ENCODE assay signal across 15 cellular contexts in genomic region chr22:48517039-48518030, GRCh38.
A peak's percentile ranks its signal among the peaks of the same experiment; 100 is the strongest.
DNase-seq lines count a peak whose midpoint lies in the region; ATAC-seq, FAIRE-seq and TF ChIP-seq lines count a peak whose summit lies in the region.
"Had no signal": no experiment of that assay in that cellular context is flagged by ENCODE, and none has a peak within 500 bp of the region (broad histone marks: within the 10 kb centered on the region; RNA-seq: fewer than 3 reads in every experiment).

No MANE protein-coding gene starts in this region.

- no peaks in the 10 kb centered on the region for H3K9me3 ChIP-seq in small intestine (ENCODE audit: control insufficient read depth, low read depth)

- H3F3A ChIP-seq in GM23338 (replicated peaks; ENCODE audit: low read depth) = no peaks in the 10 kb centered on the region

- in situ Hi-C loops in astrocyte of the cerebellum (cut with HindIII; ENCODE audit: low sequenced_read_pairs) = no loop called here

- 0 out of 2 replicates have a peak overlapping the region, but pooled peaks have one; percentile 65 for H3K27ac Mint-ChIP-seq in GM23338
- H3K27ac Mint-ChIP-seq: activated CD4-positive, alpha-beta memory T cell treated with anti-CD3 and anti-CD28 coated beads for 36 hours; CD4-positive, alpha-beta memory T cell; T-helper 2 cell treated with Interferon-gamma antibody and Interleukin-4, amounts not matched to agents 5 μg/mL and 100 μg/mL, for 36 hours had no signal

- H3K36me3 Mint-ChIP-seq in GM23338 (ENCODE audit: low read depth) = peaks cover 4% of the 10 kb centered on the region; the same call in 1 of the 3 replicates
- H3K36me3 Mint-ChIP-seq: activated CD4-positive, alpha-beta memory T cell treated with anti-CD3 and anti-CD28 coated beads for 36 hours; CD4-positive, alpha-beta memory T cell had no signal

- DNase-seq in GM23338 (ENCODE audit: low spot score) (no peak), astrocyte of the cerebellum (ENCODE audit: low read depth) (no peak), inferior parietal cortex (ENCODE audit: extremely low spot score) (peak; percentile 55), sciatic nerve (ENCODE audit: low spot score) (peak; percentile 86), NCI-H446 treated with DMSO at 0.1 percent for 48 hours (lab: John Stamatoyannopoulos, UW) (no peak), small intestine (no peak), activated T-cell treated with anti-CD3 and anti-CD28 coated beads for 4 hours (no peak)
- DNase-seq: activated CD4-positive, alpha-beta memory T cell treated with anti-CD3 and anti-CD28 coated beads for 36 hours; activated effector memory CD4-positive, alpha-beta T cell treated with Interleukin-2 at 50 U/mL for 16 hours; CD4-positive, alpha-beta memory T cell had no signal

- H2AFZ ChIP-seq in GM23338 = no peak overlapping the region

- no peak overlapping the region for H3K4me2 ChIP-seq in GM23338
- H3K4me2 ChIP-seq: KMS-11 had no signal

- no peaks in the 10 kb centered on the region for H4K20me1 ChIP-seq in GM23338 (replicated peaks; ENCODE audit: insufficient read depth)

- peak; percentile 53 for ATAC-seq in GM23338
- peak; percentile 87 for ATAC-seq in sciatic nerve
- no peak for ATAC-seq in HG03460 (IDR thresholded peaks at IDR 0.05; ENCODE audit: unreplicated experiment)
- ATAC-seq: esophagus mucosa had no signal

- H3K4me3 ChIP-seq in GM23338 (no peak overlapping the region), astrocyte of the cerebellum (ENCODE audit: low read depth, low read length) (no peak overlapping the region), small intestine (ENCODE audit: low read depth in 1 of 2, low read length in 2 of 2) (no peak overlapping the region)
- H3K4me3 ChIP-seq: cardiac muscle cell had no signal

- WGBS in small intestine, 3 donors = 74 to 80% (median 79%) methylated on average over 33 to 35 of the region's 35 CpGs

- no peaks in the 10 kb centered on the region for H3K79me2 ChIP-seq in GM23338 (replicated peaks; ENCODE audit: insufficient read depth)

- H3K9me2 ChIP-seq in GM23338 (ENCODE audit: insufficient read depth) = no peaks in the 10 kb centered on the region

- no peaks in the 10 kb centered on the region for H3K9me3 Mint-ChIP-seq in GM23338
- H3K9me3 Mint-ChIP-seq: activated CD4-positive, alpha-beta memory T cell treated with anti-CD3 and anti-CD28 coated beads for 36 hours; T-helper 2 cell treated with Interferon-gamma antibody and Interleukin-4, amounts not matched to agents 5 μg/mL and 100 μg/mL, for 36 hours had no signal

- no peaks in the 10 kb centered on the region for H3K36me3 ChIP-seq in GM23338 (ENCODE audit: insufficient read depth)
- H3K36me3 ChIP-seq in small intestine (ENCODE audit: control insufficient read depth in 2 of 2, insufficient read depth in 2 of 2, low read length in 2 of 2) = no peaks in the 10 kb centered on the region
- H3K36me3 ChIP-seq: cardiac muscle cell had no signal

- H3K27me3 ChIP-seq in GM23338 (ENCODE audit: insufficient read depth) (no peaks in the 10 kb centered on the region), small intestine (ENCODE audit: control insufficient read depth in 2 of 2, insufficient read depth in 2 of 2, low read length in 2 of 2) (no peaks in the 10 kb centered on the region)
- H3K27me3 ChIP-seq: cardiac muscle cell had no signal

- intact Hi-C loops in sciatic nerve (cut with DNase I) = no loop called here

- FAIRE-seq in small intestine (lab: Jason Lieb, UNC) = no peak

- peaks cover 8% of the 10 kb centered on the region for H3K27me3 Mint-ChIP-seq in GM23338 (ENCODE audit: insufficient read depth, low read depth, poor library complexity)
- H3K27me3 Mint-ChIP-seq: activated CD4-positive, alpha-beta memory T cell treated with anti-CD3 and anti-CD28 coated beads for 36 hours; CD4-positive, alpha-beta memory T cell had no signal

- no peak for TF ChIP-seq CTCF in GM23338 (conservative IDR thresholded peaks at IDR 0.05; ENCODE audit: low read depth in 2 of 2)
- TF ChIP-seq CTCF in astrocyte of the cerebellum (IDR thresholded peaks at IDR 0.05; ENCODE audit: low read depth, low read length, missing control alignments) = peak; percentile 35

- H3K27ac ChIP-seq in GM23338 (ENCODE audit: low read depth) (no peak overlapping the region), small intestine (ENCODE audit: low read depth in 1 of 2, low read length in 1 of 2) (no peak overlapping the region)
- H3K27ac ChIP-seq: cardiac muscle cell, KMS-11 had no signal

- H3K4me1 ChIP-seq in GM23338 (ENCODE audit: insufficient read depth) (no peaks in the 10 kb centered on the region), small intestine (ENCODE audit: control insufficient read depth in 2 of 2, insufficient read depth in 1 of 2, low read depth in 1 of 2, low read length in 1 of 2) (no peaks in the 10 kb centered on the region)

- H3K4me3 Mint-ChIP-seq in GM23338 = no peak overlapping the region
- H3K4me3 Mint-ChIP-seq: activated CD4-positive, alpha-beta memory T cell treated with anti-CD3 and anti-CD28 coated beads for 36 hours; CD4-positive, alpha-beta memory T cell; T-helper 2 cell treated with Interferon-gamma antibody and Interleukin-4, amounts not matched to agents 5 μg/mL and 100 μg/mL, for 36 hours had no signal

- H3K4me1 Mint-ChIP-seq in GM23338 = peaks cover 16% of the 10 kb centered on the region
- H3K4me1 Mint-ChIP-seq: CD4-positive, alpha-beta memory T cell had no signal

TF ChIP-seq in GM23338, 12 proteins besides CTCF, POLR2A, EP300 and RAD21 (continues in another document):
- TF ChIP-seq EZH2 (IDR thresholded peaks at IDR 0.05; ENCODE audit: low read depth, unreplicated experiment) (no peak), ZNF462 (CRISPR knock-in tag; IDR thresholded peaks at IDR 0.05) (no peak), NANOG (IDR thresholded peaks at IDR 0.05; ENCODE audit: borderline replicate concordance) (no peak), CREB1 (CRISPR knock-in tag; IDR thresholded peaks at IDR 0.05; ENCODE audit: low read depth) (no peak), STAT1 (IDR thresholded peaks at IDR 0.05; ENCODE audit: unreplicated experiment) (no peak), ZNF331 (CRISPR knock-in tag; IDR thresholded peaks at IDR 0.05; ENCODE audit: low read depth) (no peak), ZNF114 (CRISPR knock-in tag; IDR thresholded peaks at IDR 0.05) (no peak), JUNB (IDR thresholded peaks at IDR 0.05; ENCODE audit: unreplicated experiment) (no peak), POLR2AphosphoS5 (IDR thresholded peaks at IDR 0.05; ENCODE audit: low read depth) (no peak)

Comparison
In these comparisons a context has a peak if more than half of its experiments do, and no peak if none do; other contexts are left out.
1. DNase-seq: peak in inferior parietal cortex (single experiment) and sciatic nerve (single experiment); none in GM23338 (single experiment), astrocyte of the cerebellum (single experiment), NCI-H446 treated with DMSO at 0.1 percent for 48 hours (single experiment), small intestine (single experiment) and activated T-cell treated with anti-CD3 and anti-CD28 coated beads for 4 hours (single experiment).